ENCODE assay signal across 12 cellular contexts in the genomic region with DNA sequence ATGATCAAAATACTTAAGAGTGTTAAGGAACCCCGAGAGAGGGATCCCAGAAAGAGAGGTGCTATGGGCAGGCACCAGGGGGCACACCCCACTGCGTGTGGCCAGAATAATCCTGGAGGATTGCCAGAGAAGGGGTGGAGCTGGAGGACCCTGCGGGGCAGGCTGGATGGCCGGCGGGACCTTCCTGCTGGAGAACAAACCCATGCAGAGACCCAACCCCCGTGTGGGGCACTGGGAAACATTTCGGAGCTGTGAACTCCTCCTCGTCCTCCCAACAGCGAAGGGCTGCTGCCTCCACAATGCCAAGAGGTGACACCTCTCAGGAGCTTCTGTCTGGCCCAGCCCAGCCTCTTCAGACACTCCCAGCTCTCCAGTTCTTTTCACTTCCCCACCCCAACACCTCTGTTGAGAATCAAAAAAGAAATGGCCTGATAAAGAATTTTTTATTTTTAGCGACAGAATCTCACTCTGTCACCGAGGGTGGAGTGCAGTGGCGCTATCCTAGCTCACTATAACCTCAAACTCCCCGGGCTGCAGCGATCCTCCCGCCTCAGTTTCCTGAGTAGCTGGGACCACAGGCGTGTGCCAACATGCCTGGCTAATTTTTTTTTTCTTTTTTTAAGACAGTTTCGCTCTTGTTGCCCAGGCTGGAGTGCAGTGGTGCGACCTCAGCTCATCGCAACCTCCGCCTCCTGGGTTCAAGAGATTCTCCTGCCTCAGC. TPM values are rescaled to one million over a fixed set of nuclear protein-coding genes. Genes with fewer than 3 reads are reported as not detected.
A peak's percentile ranks its signal among the peaks of the same experiment; 100 is the strongest.
DNase-seq lines count a peak whose midpoint lies in the region; ATAC-seq and TF ChIP-seq lines count a peak whose summit lies in the region.
"Had no signal": no experiment of that assay in that cellular context is flagged by ENCODE, and none has a peak within 500 bp of the region (broad histone marks: within the 10 kb centered on the region; RNA-seq: fewer than 3 reads in every experiment).

No MANE protein-coding gene starts in this region.

- peak; percentile 5 for ATAC-seq in aorta (ENCODE audit: low FRiP score)
- ATAC-seq in GM21576 (IDR thresholded peaks at IDR 0.05; ENCODE audit: unreplicated experiment) = no peak

- H3K36me3 ChIP-seq in left ventricle myocardium inferior = no peaks in the 10 kb centered on the region
- H3K36me3 ChIP-seq in aorta (ENCODE audit: control insufficient read depth in 1 of 2, insufficient read depth in 2 of 2, low read length in 1 of 2) = no peaks in the 10 kb centered on the region
- H3K36me3 ChIP-seq in prostate gland = no peaks in the 10 kb centered on the region
- H3K36me3 ChIP-seq: BE2C, gastroesophageal sphincter, vagina had no signal

- H3K4me1 ChIP-seq in left ventricle myocardium inferior (peaks cover 12% of the 10 kb centered on the region), aorta (ENCODE audit: control insufficient read depth in 1 of 2, insufficient read depth in 2 of 2, low read length in 2 of 2) (no peaks in the 10 kb centered on the region), prostate gland (replicated peaks) (no peaks in the 10 kb centered on the region)
- H3K4me1 ChIP-seq: BE2C had no signal

- no peak overlapping the region for H3K27ac ChIP-seq in left ventricle myocardium inferior (replicated peaks)
- no peak overlapping the region for H3K27ac ChIP-seq in aorta (ENCODE audit: low read depth in 1 of 2, low read length in 2 of 2)
- H3K27ac ChIP-seq in prostate gland = no peak overlapping the region
- H3K27ac ChIP-seq: gastroesophageal sphincter, vagina had no signal

- intact Hi-C loops in left ventricle myocardium inferior (cut with micrococcal nuclease) = no loop called here
- intact Hi-C loops in aorta (cut with DNase I) = loop anchor here (5.0 to 10.0 kb wide), 3 partner anchors 83 to 235 kb away; no protein-coding TSS in a partner anchor
- intact Hi-C loops in prostate gland (cut with DNase I) = loop anchor here (5.0 to 10.0 kb wide), 2 partner anchors 83 to 155 kb away; no protein-coding TSS in a partner anchor

- TF ChIP-seq POLR2A in prostate gland (IDR thresholded peaks at IDR 0.05) = no peak

- H3K9me3 ChIP-seq in left ventricle myocardium inferior (replicated peaks) (no peaks in the 10 kb centered on the region), aorta (ENCODE audit: control insufficient read depth, low read length) (no peaks in the 10 kb centered on the region), prostate gland (no peaks in the 10 kb centered on the region)
- H3K9me3 ChIP-seq: BE2C, gastroesophageal sphincter, vagina had no signal

- TF ChIP-seq CTCF in left ventricle myocardium inferior (IDR thresholded peaks at IDR 0.05; ENCODE audit: borderline replicate concordance) (no peak), prostate gland (IDR thresholded peaks at IDR 0.05) (no peak)

- H3K4me3 ChIP-seq in left ventricle myocardium inferior (peak overlapping the region; percentile 54), aorta (ENCODE audit: low read length in 2 of 2) (no peak overlapping the region), prostate gland (no peak overlapping the region)

- H3K27me3 ChIP-seq in left ventricle myocardium inferior (ENCODE audit: low read depth) = peaks cover 9% of the 10 kb centered on the region
- no peaks in the 10 kb centered on the region for H3K27me3 ChIP-seq in aorta (ENCODE audit: control insufficient read depth in 1 of 2, insufficient read depth in 2 of 2, low read length in 1 of 2)
- H3K27me3 ChIP-seq in prostate gland (replicated peaks; ENCODE audit: insufficient read depth) = no peaks in the 10 kb centered on the region
- H3K27me3 ChIP-seq: BE2C, vagina had no signal

- DNase-seq in stimulated activated CD4-positive, alpha-beta T cell treated with anti-CD3 and anti-CD28 coated beads, Interleukin-15, amount 100 ng/mL, for 24 hours = peak; percentile 12
- DNase-seq in stimulated activated CD4-positive, alpha-beta T cell treated with anti-CD3 and anti-CD28 coated beads, Interleukin-2, amount 100 ng/mL, for 24 hours = no peak
- peak; percentile 27 for DNase-seq in activated T-cell treated with anti-CD3 and anti-CD28 coated beads, Interleukin-2, amount 50 U/mL, for 1 hour
- DNase-seq in left ventricle myocardium inferior (no peak), aorta (no peak), prostate gland (ENCODE audit: low spot score) (no peak), AG20443 (ENCODE audit: low spot score) (no peak)

- WGBS in aorta, 2 donors = 25 to 29% methylated on average over 20 of the region's 20 CpGs
- 39% methylated on average over 20 of the region's 20 CpGs for WGBS in prostate gland

RNA-seq across cellular contexts. Expression of gene RHOD, which starts 25.6 kb away (rescaled TPM):
- total RNA-seq in left ventricle myocardium inferior (49.5 TPM), aorta (10 to 100 TPM; 19.4 to 20.1 TPM), prostate gland (10 to 100 TPM; 26.2 to 69.5 TPM)
- polyA plus RNA-seq in aorta = 10 to 100 TPM; 28.4 to 33.6 TPM

RNA-seq across cellular contexts. Expression of gene KDM2A, which starts 36.8 kb away (rescaled TPM):
- total RNA-seq in left ventricle myocardium inferior = 37.6 TPM
- 100 to 1,000 TPM in 1 of 2 donors, 10 to 100 TPM in 1; 64.0 to 106 TPM for total RNA-seq in aorta
- polyA plus RNA-seq in aorta = 10 to 100 TPM; 11.5 to 26.5 TPM
- 10 to 100 TPM; 50.3 to 97.6 TPM for total RNA-seq in prostate gland

RNA-seq across cellular contexts. Expression of gene SYT12, which starts 59.3 kb away (rescaled TPM):
- total RNA-seq in left ventricle myocardium inferior = 0.05 TPM
- total RNA-seq in aorta = 1 to 10 TPM; 4.7 to 5.5 TPM
- 1 to 10 TPM; 1.4 to 3.8 TPM for polyA plus RNA-seq in aorta
- total RNA-seq in prostate gland = 1 to 10 TPM; 2.1 to 3.4 TPM
- total RNA-seq: skeletal muscle tissue had no signal

Comparison
In these comparisons a context has a peak if more than half of its experiments do, and no peak if none do; other contexts are left out.
1. DNase-seq: peak in stimulated activated CD4-positive, alpha-beta T cell treated with anti-CD3 and anti-CD28 coated beads, Interleukin-15, amount 100 ng/mL, for 24 hours (single experiment) and activated T-cell treated with anti-CD3 and anti-CD28 coated beads, Interleukin-2, amount 50 U/mL, for 1 hour (single experiment); none in stimulated activated CD4-positive, alpha-beta T cell treated with anti-CD3 and anti-CD28 coated beads, Interleukin-2, amount 100 ng/mL, for 24 hours (0 of 2), left ventricle myocardium inferior (single experiment), aorta (0 of 2), prostate gland (single experiment) and AG20443 (single experiment).